Comparison of ENCODE assay signal across 2 cellular contexts in the genomic region with DNA sequence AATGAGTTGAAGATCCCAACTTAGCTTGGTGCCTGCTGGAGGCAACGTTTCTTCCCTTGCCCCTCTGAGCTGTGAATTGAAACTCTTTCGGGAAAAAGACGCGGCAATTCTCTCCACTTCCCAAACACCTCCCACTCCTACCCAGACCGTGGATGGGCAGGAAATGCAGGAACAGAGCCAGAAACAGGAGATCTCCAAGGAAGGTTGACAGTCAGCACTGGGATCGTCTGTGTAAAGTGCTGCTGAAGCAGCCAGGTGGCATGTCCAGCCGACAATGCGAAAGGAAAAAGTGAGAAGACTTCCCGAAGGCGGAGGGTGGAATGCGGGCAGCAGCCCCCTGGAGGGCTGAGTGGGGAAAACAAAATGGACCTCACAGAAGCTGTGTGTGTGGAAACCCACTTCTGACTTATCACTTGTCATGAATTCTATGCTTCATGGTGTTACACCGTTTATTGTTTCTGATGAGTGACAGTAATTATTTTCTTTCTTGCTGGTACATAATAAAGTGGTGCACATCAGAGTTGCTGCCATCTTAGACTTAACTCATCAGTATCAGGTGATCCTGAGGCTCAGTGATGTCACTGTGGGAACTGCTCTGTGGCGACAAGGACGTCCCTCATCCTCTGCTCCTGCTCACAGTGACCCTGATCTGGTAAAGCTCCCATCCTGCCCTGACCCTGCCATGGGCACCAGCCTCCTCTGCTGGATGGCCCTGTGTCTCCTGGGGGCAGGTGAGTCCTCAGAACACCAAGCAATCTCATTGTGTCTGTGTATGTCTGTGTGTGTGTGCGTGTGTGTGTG.
TF ChIP-seq lines count a peak whose summit lies in the region.

No MANE protein-coding gene starts in this region.

TF ChIP-seq in IMR-90, 13 proteins besides CTCF, POLR2A, EP300 and RAD21:
- TF ChIP-seq CEBPB (IDR thresholded peaks at IDR 0.05; ENCODE audit: low read depth, low read length) = no peak
- TF ChIP-seq RFX5 (IDR thresholded peaks at IDR 0.05; ENCODE audit: low read depth, low read length) = no peak
- TF ChIP-seq MAZ (IDR thresholded peaks at IDR 0.05; ENCODE audit: borderline replicate concordance, low read depth, low read length) = no peak
- TF ChIP-seq ELK1 (IDR thresholded peaks at IDR 0.05; ENCODE audit: borderline replicate concordance, low read depth, low read length) = no peak
- no peak for TF ChIP-seq MAFK (IDR thresholded peaks at IDR 0.05; ENCODE audit: low read depth, low read length)

TF ChIP-seq in K562, 482 proteins besides CTCF, POLR2A, EP300 and RAD21:
- no peak for TF ChIP-seq FOXM1 (IDR thresholded peaks at IDR 0.05; ENCODE audit: low read depth)
- 0 out of 2 replicates have a peak, but pooled peaks have one; percentile 39 for TF ChIP-seq FOXM1 (CRISPR knock-in tag; IDR thresholded peaks at IDR 0.05; ENCODE audit: low read depth)
- peak in 1 of 3 experiments; percentile 24 for TF ChIP-seq YY1 (IDR thresholded peaks at IDR 0.05; ENCODE audit: borderline replicate concordance in 1 of 3, control insufficient read depth in 1 of 3, extremely low read depth in 1 of 3, insufficient read depth in 3 of 3, insufficient read length in 1 of 3, insufficient replicate concordance in 2 of 3, low read depth in 1 of 3, low read length in 2 of 3)
- TF ChIP-seq BRF1 (IDR thresholded peaks at IDR 0.05; ENCODE audit: borderline replicate concordance, extremely low read depth, insufficient read length) = no peak
- TF ChIP-seq, protein P1, sequence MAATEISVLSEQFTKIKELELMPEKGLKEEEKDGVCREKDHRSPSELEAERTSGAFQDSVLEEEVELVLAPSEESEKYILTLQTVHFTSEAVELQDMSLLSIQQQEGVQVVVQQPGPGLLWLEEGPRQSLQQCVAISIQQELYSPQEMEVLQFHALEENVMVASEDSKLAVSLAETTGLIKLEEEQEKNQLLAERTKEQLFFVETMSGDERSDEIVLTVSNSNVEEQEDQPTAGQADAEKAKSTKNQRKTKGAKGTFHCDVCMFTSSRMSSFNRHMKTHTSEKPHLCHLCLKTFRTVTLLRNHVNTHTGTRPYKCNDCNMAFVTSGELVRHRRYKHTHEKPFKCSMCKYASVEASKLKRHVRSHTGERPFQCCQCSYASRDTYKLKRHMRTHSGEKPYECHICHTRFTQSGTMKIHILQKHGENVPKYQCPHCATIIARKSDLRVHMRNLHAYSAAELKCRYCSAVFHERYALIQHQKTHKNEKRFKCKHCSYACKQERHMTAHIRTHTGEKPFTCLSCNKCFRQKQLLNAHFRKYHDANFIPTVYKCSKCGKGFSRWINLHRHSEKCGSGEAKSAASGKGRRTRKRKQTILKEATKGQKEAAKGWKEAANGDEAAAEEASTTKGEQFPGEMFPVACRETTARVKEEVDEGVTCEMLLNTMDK (IDR thresholded peaks at IDR 0.05; ENCODE audit: borderline replicate concordance, insufficient read depth, low read depth, low read length, poor library complexity, severe bottlenecking) = peak; percentile 42
- TF ChIP-seq ELK1 (CRISPR knock-in tag; IDR thresholded peaks at IDR 0.05) = 0 out of 2 replicates have a peak, but pooled peaks have one; percentile 39
